Comparison of ENCODE assay signal across 1 cellular context in the genomic region with DNA sequence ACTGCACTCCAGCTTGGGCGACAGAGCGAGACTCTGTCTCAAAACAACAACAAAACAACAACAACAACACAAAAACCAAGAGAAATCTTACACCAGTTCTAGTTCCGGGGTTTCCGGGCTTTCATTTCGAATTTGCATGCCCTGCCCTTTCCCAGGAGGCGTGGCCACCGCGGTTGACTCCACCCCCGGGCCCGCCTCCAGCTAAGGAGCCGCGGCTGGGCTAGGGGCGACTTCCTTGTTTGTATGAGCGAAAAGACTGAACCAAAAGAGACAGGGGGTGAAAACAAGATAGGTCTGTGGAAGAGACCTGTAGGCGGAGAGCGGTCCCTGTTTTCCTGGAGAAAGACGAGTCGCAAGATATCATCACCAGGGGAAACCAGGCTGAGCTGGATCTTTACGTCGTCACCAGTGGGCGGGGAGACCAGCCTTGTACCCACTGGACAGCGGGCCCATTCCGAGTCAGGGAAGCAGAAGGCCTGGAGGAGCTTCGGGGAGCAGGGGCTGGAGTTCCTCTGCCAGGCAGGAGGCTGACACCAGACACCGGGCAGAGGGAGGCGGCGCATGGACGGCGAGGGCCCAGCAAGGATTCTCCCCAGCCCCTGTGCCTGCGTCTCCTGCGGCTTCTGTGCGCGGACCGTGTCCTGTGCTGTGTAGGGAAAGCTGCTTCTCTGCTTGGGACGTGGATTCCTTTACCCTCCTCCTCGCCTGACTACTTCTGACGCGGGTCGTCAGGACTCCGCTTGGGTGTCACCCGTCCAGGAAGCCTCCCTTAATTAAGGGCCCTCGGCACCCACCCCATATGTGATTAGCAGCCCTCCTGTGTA.
TF ChIP-seq lines count a peak whose summit lies in the region.

No MANE protein-coding gene starts in this region.

TF ChIP-seq in HepG2, 621 proteins besides CTCF, POLR2A, EP300 and RAD21 (continued from another document and continues in another):
- TF ChIP-seq ZXDC (CRISPR knock-in tag; IDR thresholded peaks at IDR 0.05) = no peak
- TF ChIP-seq ZNF138 (CRISPR knock-in tag; IDR thresholded peaks at IDR 0.05; ENCODE audit: low read depth) = no peak
- no peak for TF ChIP-seq SP1 (IDR thresholded peaks at IDR 0.05)
- TF ChIP-seq SP1 (CRISPR knock-in tag; IDR thresholded peaks at IDR 0.05) = peak; percentile 79
- TF ChIP-seq MXD4 (CRISPR knock-in tag; IDR thresholded peaks at IDR 0.05) = 0 out of 2 replicates have a peak, but pooled peaks have one; percentile 39
- TF ChIP-seq SPEN (CRISPR knock-in tag; IDR thresholded peaks at IDR 0.05; ENCODE audit: low read depth) = peak; percentile 72
- TF ChIP-seq E2F2 (CRISPR knock-in tag; IDR thresholded peaks at IDR 0.05; ENCODE audit: borderline replicate concordance) = no peak
- TF ChIP-seq, protein P1, sequence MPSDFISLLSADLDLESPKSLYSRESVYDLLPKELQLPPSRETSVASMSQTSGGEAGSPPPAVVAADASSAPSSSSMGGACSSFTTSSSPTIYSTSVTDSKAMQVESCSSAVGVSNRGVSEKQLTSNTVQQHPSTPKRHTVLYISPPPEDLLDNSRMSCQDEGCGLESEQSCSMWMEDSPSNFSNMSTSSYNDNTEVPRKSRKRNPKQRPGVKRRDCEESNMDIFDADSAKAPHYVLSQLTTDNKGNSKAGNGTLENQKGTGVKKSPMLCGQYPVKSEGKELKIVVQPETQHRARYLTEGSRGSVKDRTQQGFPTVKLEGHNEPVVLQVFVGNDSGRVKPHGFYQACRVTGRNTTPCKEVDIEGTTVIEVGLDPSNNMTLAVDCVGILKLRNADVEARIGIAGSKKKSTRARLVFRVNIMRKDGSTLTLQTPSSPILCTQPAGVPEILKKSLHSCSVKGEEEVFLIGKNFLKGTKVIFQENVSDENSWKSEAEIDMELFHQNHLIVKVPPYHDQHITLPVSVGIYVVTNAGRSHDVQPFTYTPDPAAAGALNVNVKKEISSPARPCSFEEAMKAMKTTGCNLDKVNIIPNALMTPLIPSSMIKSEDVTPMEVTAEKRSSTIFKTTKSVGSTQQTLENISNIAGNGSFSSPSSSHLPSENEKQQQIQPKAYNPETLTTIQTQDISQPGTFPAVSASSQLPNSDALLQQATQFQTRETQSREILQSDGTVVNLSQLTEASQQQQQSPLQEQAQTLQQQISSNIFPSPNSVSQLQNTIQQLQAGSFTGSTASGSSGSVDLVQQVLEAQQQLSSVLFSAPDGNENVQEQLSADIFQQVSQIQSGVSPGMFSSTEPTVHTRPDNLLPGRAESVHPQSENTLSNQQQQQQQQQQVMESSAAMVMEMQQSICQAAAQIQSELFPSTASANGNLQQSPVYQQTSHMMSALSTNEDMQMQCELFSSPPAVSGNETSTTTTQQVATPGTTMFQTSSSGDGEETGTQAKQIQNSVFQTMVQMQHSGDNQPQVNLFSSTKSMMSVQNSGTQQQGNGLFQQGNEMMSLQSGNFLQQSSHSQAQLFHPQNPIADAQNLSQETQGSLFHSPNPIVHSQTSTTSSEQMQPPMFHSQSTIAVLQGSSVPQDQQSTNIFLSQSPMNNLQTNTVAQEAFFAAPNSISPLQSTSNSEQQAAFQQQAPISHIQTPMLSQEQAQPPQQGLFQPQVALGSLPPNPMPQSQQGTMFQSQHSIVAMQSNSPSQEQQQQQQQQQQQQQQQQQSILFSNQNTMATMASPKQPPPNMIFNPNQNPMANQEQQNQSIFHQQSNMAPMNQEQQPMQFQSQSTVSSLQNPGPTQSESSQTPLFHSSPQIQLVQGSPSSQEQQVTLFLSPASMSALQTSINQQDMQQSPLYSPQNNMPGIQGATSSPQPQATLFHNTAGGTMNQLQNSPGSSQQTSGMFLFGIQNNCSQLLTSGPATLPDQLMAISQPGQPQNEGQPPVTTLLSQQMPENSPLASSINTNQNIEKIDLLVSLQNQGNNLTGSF (CRISPR knock-in tag; IDR thresholded peaks at IDR 0.05) = no peak
- no peak for TF ChIP-seq ZNF569 (CRISPR knock-in tag; IDR thresholded peaks at IDR 0.05; ENCODE audit: borderline replicate concordance)
- TF ChIP-seq SRSF4 (IDR thresholded peaks at IDR 0.05; ENCODE audit: low read depth, low read length, poor library complexity, severe bottlenecking) = no peak
- TF ChIP-seq KMT2B (CRISPR knock-in tag; IDR thresholded peaks at IDR 0.05) = no peak
- no peak; the same call in none of the 2 replicates for TF ChIP-seq BORCS8-MEF2B (CRISPR knock-in tag; IDR thresholded peaks at IDR 0.05)
- TF ChIP-seq, protein P2, sequence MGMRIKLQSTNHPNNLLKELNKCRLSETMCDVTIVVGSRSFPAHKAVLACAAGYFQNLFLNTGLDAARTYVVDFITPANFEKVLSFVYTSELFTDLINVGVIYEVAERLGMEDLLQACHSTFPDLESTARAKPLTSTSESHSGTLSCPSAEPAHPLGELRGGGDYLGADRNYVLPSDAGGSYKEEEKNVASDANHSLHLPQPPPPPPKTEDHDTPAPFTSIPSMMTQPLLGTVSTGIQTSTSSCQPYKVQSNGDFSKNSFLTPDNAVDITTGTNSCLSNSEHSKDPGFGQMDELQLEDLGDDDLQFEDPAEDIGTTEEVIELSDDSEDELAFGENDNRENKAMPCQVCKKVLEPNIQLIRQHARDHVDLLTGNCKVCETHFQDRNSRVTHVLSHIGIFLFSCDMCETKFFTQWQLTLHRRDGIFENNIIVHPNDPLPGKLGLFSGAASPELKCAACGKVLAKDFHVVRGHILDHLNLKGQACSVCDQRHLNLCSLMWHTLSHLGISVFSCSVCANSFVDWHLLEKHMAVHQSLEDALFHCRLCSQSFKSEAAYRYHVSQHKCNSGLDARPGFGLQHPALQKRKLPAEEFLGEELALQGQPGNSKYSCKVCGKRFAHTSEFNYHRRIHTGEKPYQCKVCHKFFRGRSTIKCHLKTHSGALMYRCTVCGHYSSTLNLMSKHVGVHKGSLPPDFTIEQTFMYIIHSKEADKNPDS (CRISPR knock-in tag; IDR thresholded peaks at IDR 0.05) = no peak
- TF ChIP-seq YEATS4 (CRISPR knock-in tag; IDR thresholded peaks at IDR 0.05; ENCODE audit: borderline replicate concordance) = peak; percentile 42
- TF ChIP-seq ZBTB43 (CRISPR knock-in tag; conservative IDR thresholded peaks at IDR 0.05) = no peak
- TF ChIP-seq IKZF5 (CRISPR knock-in tag; IDR thresholded peaks at IDR 0.05) = peak; percentile 53; the same call in 1 of the 2 replicates
- no peak; the same call in 1 of the 2 replicates for TF ChIP-seq CCDC6 (CRISPR knock-in tag; IDR thresholded peaks at IDR 0.05)
- no peak; the same call in 1 of the 2 replicates for TF ChIP-seq HOMEZ (CRISPR knock-in tag; IDR thresholded peaks at IDR 0.05; ENCODE audit: low read depth)
- TF ChIP-seq NFE2L2 (IDR thresholded peaks at IDR 0.05; ENCODE audit: low read length) = no peak
- no peak for TF ChIP-seq HHEX (CRISPR knock-in tag; IDR thresholded peaks at IDR 0.05)
- no peak; the same call in 1 of the 2 replicates for TF ChIP-seq MIXL1 (CRISPR knock-in tag; IDR thresholded peaks at IDR 0.05)
- no peak for TF ChIP-seq ZNF7 (CRISPR knock-in tag; IDR thresholded peaks at IDR 0.05)
- TF ChIP-seq GATAD1 (CRISPR knock-in tag; IDR thresholded peaks at IDR 0.05) = peak; percentile 35; the same call in 1 of the 2 replicates
- TF ChIP-seq ZMYM3 (CRISPR knock-in tag; IDR thresholded peaks at IDR 0.05) = no peak
- TF ChIP-seq SRSF9 (IDR thresholded peaks at IDR 0.05; ENCODE audit: borderline replicate concordance, insufficient read depth, low read depth, low read length, poor library complexity, severe bottlenecking) = no peak
- TF ChIP-seq, protein P3, sequence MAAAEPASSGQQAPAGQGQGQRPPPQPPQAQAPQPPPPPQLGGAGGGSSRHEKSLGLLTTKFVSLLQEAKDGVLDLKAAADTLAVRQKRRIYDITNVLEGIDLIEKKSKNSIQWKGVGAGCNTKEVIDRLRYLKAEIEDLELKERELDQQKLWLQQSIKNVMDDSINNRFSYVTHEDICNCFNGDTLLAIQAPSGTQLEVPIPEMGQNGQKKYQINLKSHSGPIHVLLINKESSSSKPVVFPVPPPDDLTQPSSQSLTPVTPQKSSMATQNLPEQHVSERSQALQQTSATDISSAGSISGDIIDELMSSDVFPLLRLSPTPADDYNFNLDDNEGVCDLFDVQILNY (CRISPR knock-in tag; conservative IDR thresholded peaks at IDR 0.05) = no peak
- no peak for TF ChIP-seq ZNF530 (CRISPR knock-in tag; IDR thresholded peaks at IDR 0.05; ENCODE audit: low read depth)
- TF ChIP-seq FOXO4 (CRISPR knock-in tag; conservative IDR thresholded peaks at IDR 0.05) = no peak
- TF ChIP-seq ZBTB3 (CRISPR knock-in tag; IDR thresholded peaks at IDR 0.05; ENCODE audit: borderline replicate concordance, low read depth) = no peak
- 0 out of 2 replicates have a peak, but pooled peaks have one; percentile 21 for TF ChIP-seq EED (CRISPR knock-in tag; IDR thresholded peaks at IDR 0.05)
- TF ChIP-seq MEIS2 (CRISPR knock-in tag; IDR thresholded peaks at IDR 0.05) = peak; percentile 71
- TF ChIP-seq IRX3 (CRISPR knock-in tag; IDR thresholded peaks at IDR 0.05; ENCODE audit: borderline replicate concordance, low read depth) = peak; percentile 79; the same call in 1 of the 2 replicates
- TF ChIP-seq, protein P4, sequence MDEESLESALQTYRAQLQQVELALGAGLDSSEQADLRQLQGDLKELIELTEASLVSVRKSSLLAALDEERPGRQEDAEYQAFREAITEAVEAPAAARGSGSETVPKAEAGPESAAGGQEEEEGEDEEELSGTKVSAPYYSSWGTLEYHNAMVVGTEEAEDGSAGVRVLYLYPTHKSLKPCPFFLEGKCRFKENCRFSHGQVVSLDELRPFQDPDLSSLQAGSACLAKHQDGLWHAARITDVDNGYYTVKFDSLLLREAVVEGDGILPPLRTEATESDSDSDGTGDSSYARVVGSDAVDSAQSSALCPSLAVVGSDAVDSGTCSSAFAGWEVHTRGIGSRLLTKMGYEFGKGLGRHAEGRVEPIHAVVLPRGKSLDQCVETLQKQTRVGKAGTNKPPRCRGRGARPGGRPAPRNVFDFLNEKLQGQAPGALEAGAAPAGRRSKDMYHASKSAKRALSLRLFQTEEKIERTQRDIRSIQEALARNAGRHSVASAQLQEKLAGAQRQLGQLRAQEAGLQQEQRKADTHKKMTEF (CRISPR knock-in tag; IDR thresholded peaks at IDR 0.05) = no peak
- no peak for TF ChIP-seq ZBTB8A (CRISPR knock-in tag; IDR thresholded peaks at IDR 0.05; ENCODE audit: borderline replicate concordance, low read depth)
- TF ChIP-seq ZNF331 (CRISPR knock-in tag; IDR thresholded peaks at IDR 0.05) = peak; percentile 87
- TF ChIP-seq GTF2F1 (IDR thresholded peaks at IDR 0.05; ENCODE audit: low read length) = no peak
